ENCODE assay signal across 8 cellular contexts in genomic region chr16:85611205-85611454, GRCh38. TPM values are rescaled to one million over a fixed set of nuclear protein-coding genes. Genes with fewer than 3 reads are reported as not detected.
A peak's percentile ranks its signal among the peaks of the same experiment; 100 is the strongest.
DNase-seq lines count a peak whose midpoint lies in the region; TF ChIP-seq lines count a peak whose summit lies in the region.

No MANE protein-coding gene starts in this region.

- no peak for TF ChIP-seq EP300 in ovary (IDR thresholded peaks at IDR 0.05)

- in situ Hi-C loops in SK-MEL-5 (cut with HindIII; ENCODE audit: low pct_unique_long_range_greater_than_20kb, low sequenced_read_pairs): no loop called here

- TF ChIP-seq CTCF in fibroblast of mammary gland (conservative IDR thresholded peaks at IDR 0.05; ENCODE audit: control insufficient read depth, insufficient read depth, low read depth, low read length): no peak
- TF ChIP-seq CTCF in ovary (IDR thresholded peaks at IDR 0.05): no peak

- 2% methylated on average over 8 to 21 of the region's 21 CpGs for WGBS in ovary, 3 donors

- H3K27me3 ChIP-seq in ovary: no peaks in the 10 kb centered on the region

- peaks cover 30% of the 10 kb centered on the region for H3K4me1 ChIP-seq in ovary (ENCODE audit: insufficient read depth)

- intact Hi-C loops in ovary (cut with DNase I): loop anchor here in 2 of 4 donors (5.0 to 10.0 kb wide), 5 partner anchors 54 to 496 kb away; partner anchors contain the start of gene CIBAR2 (in 1 of the 2)

- no peaks in the 10 kb centered on the region for H3K36me3 ChIP-seq in ovary

- no peak overlapping the region for H3K27ac ChIP-seq in ovary

- H3K4me3 ChIP-seq in fibroblast of mammary gland (ENCODE audit: control insufficient read depth, low read depth, low read length) (peak overlapping the region; percentile 9), ovary (peak overlapping the region; percentile 33)

- DNase-seq in GM03348 (ENCODE audit: low spot score) (peak; percentile 62), SK-MEL-5 (ENCODE audit: low read depth, low spot score) (peak; percentile 9), fibroblast of mammary gland (ENCODE audit: low read depth) (peak; percentile 10), ovary (peak in 2 of 5 donors; percentile 39 to 66), A172 (ENCODE audit: low spot score) (no peak), DMS79 treated with DMSO at 0.1 percent for 48 hours (lab: John Stamatoyannopoulos, UW) (no peak), ecto neural progenitor cell (ENCODE audit: low spot score) (no peak)
- no peak for DNase-seq in activated CD4-positive, alpha-beta T cell treated with anti-CD3 and anti-CD28 coated beads for 48 hours

- no peaks in the 10 kb centered on the region for H3K9me3 ChIP-seq in ovary

- no peak for TF ChIP-seq POLR2A in ovary (IDR thresholded peaks at IDR 0.05)

RNA-seq across cellular contexts. Expression of gene GSE1, which starts 2.0 kb away (rescaled TPM):
- 4.5 and 5.8 TPM in 2 replicates for total RNA-seq in SK-MEL-5 (2014; rRNA removed; shearing (Covaris generic))
- 12.9 and 16.9 TPM in 2 replicates for polyA plus RNA-seq in SK-MEL-5 (2015; cell fraction: cytosol; rRNA removed)
- polyA plus RNA-seq in SK-MEL-5 (2015; cell fraction: nucleus; rRNA removed): 19.2 and 19.9 TPM in 2 replicates
- total RNA-seq in ovary: 100 to 1,000 TPM in 4 of 7 donors, 10 to 100 TPM in 3; 37.4 to 212 (median 130) TPM
- 10 to 100 TPM; 32.9 to 36.1 TPM for polyA plus RNA-seq in ovary
- total RNA-seq in A172 (2014; rRNA removed; shearing (Covaris generic)): 9.7 and 13.4 TPM in 2 replicates

Comparison
In these comparisons a context has a peak if more than half of its experiments do, and no peak if none do; other contexts are left out.
1. DNase-seq: peak in GM03348 (single experiment), SK-MEL-5 (single experiment) and fibroblast of mammary gland (single experiment); none in A172 (single experiment), DMS79 treated with DMSO at 0.1 percent for 48 hours (single experiment), activated CD4-positive, alpha-beta T cell treated with anti-CD3 and anti-CD28 coated beads for 48 hours (single experiment) and ecto neural progenitor cell (single experiment).